8 cellular contexts compared by ENCODE assay signal in the genomic region with DNA sequence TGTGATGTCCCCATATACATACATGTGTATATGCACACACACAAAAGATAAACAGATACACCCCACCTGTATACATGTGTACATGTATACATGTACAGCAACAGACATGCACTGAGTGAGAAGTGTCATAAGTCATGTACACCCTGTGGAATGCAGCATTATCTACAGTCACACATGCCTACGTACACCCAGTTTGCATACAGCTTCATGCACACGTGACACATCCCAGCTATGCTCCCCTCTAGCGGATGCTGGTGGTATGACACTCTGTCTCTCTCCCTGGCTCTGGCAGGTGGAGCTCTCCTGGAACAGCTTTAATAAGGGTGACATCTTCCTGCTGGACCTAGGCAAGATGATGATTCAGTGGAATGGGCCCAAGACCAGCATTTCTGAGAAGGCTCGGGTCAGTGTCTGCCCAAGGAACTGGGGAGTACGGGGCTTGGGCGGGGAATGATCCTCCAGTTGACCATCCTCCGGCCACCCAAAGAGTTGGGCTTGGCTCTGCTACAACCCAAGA. TPM values are rescaled to one million over a fixed set of nuclear protein-coding genes. Genes with fewer than 3 reads are reported as not detected.
A peak's percentile ranks its signal among the peaks of the same experiment; 100 is the strongest.
DNase-seq lines count a peak whose midpoint lies in the region; ATAC-seq, FAIRE-seq and TF ChIP-seq lines count a peak whose summit lies in the region.

No MANE protein-coding gene starts in this region.

- DNase-seq in NCI-H510A treated with DMSO at 0.1 percent for 48 hours (lab: John Stamatoyannopoulos, UW) (peak; percentile 55), NCI-H510A (lab: John Stamatoyannopoulos, UW) (no peak), NCI-H1930 (lab: John Stamatoyannopoulos, UW) (peak; percentile 41 to 55), UCSD-AML1 (lab: John Stamatoyannopoulos, UW; ENCODE audit: unreplicated experiment) (peak; percentile 67), kidney (peak; percentile 67)
- peak; percentile 86 for DNase-seq in stimulated activated CD4-positive, alpha-beta T cell treated with anti-CD3 and anti-CD28 coated beads, Interleukin-1b, Interleukin-23, amount 100 ng/mL, for 48 hours

- TF ChIP-seq CTCF in brain (conservative IDR thresholded peaks at IDR 0.05) (peak; percentile 60 to 85), kidney (IDR thresholded peaks at IDR 0.05; ENCODE audit: borderline replicate concordance, extremely low read depth, insufficient read depth) (peak; percentile 97)

- peaks cover 7 to 24% of the 10 kb centered on the region in 2 donors for H3K4me1 ChIP-seq in kidney (ENCODE audit: control insufficient read depth in 1 of 2, insufficient read depth in 1 of 2, low read depth in 1 of 2, low read length in 2 of 2)

- no peak for FAIRE-seq in kidney (lab: Jason Lieb, UNC)

- H3K4me1 Mint-ChIP-seq in brain = peaks cover 37% of the 10 kb centered on the region

- H3K4me3 ChIP-seq in kidney (ENCODE audit: low read length in 2 of 2) = no peak overlapping the region

- no peak overlapping the region for H3K27ac ChIP-seq in kidney (ENCODE audit: low read depth in 2 of 2, low read length in 2 of 2)

- intact Hi-C loops in kidney (cut with DNase I) = no loop called here

- ATAC-seq in HG02840 (IDR thresholded peaks at IDR 0.05; ENCODE audit: low FRiP score, unreplicated experiment) = peak; percentile 45

- no peaks in the 10 kb centered on the region for H3K9me3 ChIP-seq in kidney (ENCODE audit: control insufficient read depth in 1 of 2, low read length in 2 of 2)

- no peak overlapping the region for H3K9ac ChIP-seq in kidney (ENCODE audit: low read length in 2 of 2)

- peak overlapping the region in 4 of 5 experiments; percentile 23 to 68 (median 34) for H3K27ac Mint-ChIP-seq in brain

- H3K27me3 Mint-ChIP-seq in brain = peaks cover 20% of the 10 kb centered on the region

- H3K36me3 Mint-ChIP-seq in brain = no peaks in the 10 kb centered on the region

- H3K9me3 Mint-ChIP-seq in brain = no peaks in the 10 kb centered on the region

- peak overlapping the region in 1 of 5 experiments; percentile 46 for H3K4me3 Mint-ChIP-seq in brain

- peaks cover 0 to 3% of the 10 kb centered on the region in 2 donors for H3K36me3 ChIP-seq in kidney (ENCODE audit: control insufficient read depth in 1 of 2, insufficient read depth in 2 of 2, low read length in 2 of 2)

RNA-seq across cellular contexts. Expression of a gene that starts 6.3 kb away (rescaled TPM):
- polyA plus RNA-seq in brain (ENCODE audit: insufficient read depth, low read depth, low replicate concordance) (5.1 TPM), kidney (ENCODE audit: insufficient read depth, low read depth, low replicate concordance) (7.4 TPM)
- 7.6 TPM for total RNA-seq in kidney

RNA-seq across cellular contexts. Expression of a gene that starts 32.6 kb away (rescaled TPM):
- polyA plus RNA-seq in brain (ENCODE audit: insufficient read depth, low read depth, low replicate concordance) (11.8 TPM), kidney (ENCODE audit: insufficient read depth, low read depth, low replicate concordance) (39.1 TPM)
- total RNA-seq in kidney = 50.0 TPM

RNA-seq across cellular contexts. Expression of a gene that starts 42.2 kb away (rescaled TPM):
- polyA plus RNA-seq in brain (ENCODE audit: insufficient read depth, low read depth, low replicate concordance) = 0.19 TPM
- total RNA-seq in kidney = 3.3 TPM
- polyA plus RNA-seq in kidney (ENCODE audit: insufficient read depth, low read depth, low replicate concordance) = 0.52 TPM
